11 cellular contexts compared by ENCODE assay signal in genomic region chr10:26492725-26493124, GRCh38. TPM values are rescaled to one million over a fixed set of nuclear protein-coding genes. Genes with fewer than 3 reads are reported as not detected.
DNase-seq lines count a peak whose midpoint lies in the region; ATAC-seq, FAIRE-seq and TF ChIP-seq lines count a peak whose summit lies in the region.
"Not testable (repeated sequence)": the region's sequence is repeated elsewhere in the genome, so short reads cannot be mapped to it uniquely, and the experiment has no call there.
"Had no signal": no experiment of that assay in that cellular context is flagged by ENCODE, and none has a peak within 500 bp of the region (broad histone marks: within the 10 kb centered on the region; RNA-seq: fewer than 3 reads in every experiment).

No MANE protein-coding gene starts in this region.

- H3K4me3 ChIP-seq in A549; CD4-positive, alpha-beta memory T cell (ENCODE audit: low read length in 2 of 2); GM23338; GM12878; subcutaneous abdominal adipose tissue (ENCODE audit: low read depth in 1 of 5, low read length in 5 of 5): not testable (repeated sequence)

- H3K9me3 Mint-ChIP-seq in CD4-positive, alpha-beta memory T cell; activated naive CD4-positive, alpha-beta T cell treated with anti-CD3 and anti-CD28 coated beads, Interleukin-2, amount 50 U/mL, for 24 hours; memory B cell; nephron progenitor cell: not testable (repeated sequence)
- peaks cover 26% of the 10 kb centered on the region for H3K9me3 Mint-ChIP-seq in GM23338

- peak in 1 of 2 experiments; percentile 29; a peak in 1 of 5 replicates for TF ChIP-seq RAD21 in A549 (conservative IDR thresholded peaks at IDR 0.05 in 1 of 2, IDR thresholded peaks at IDR 0.05 in 1 of 2)
- not testable (repeated sequence) for TF ChIP-seq RAD21 in GM12878 (IDR thresholded peaks at IDR 0.05; ENCODE audit: insufficient read depth, low read depth, low read length)

- POLR2A ChIA-PET in A549 (lab: Yijun Ruan, JAX); CD4-positive, alpha-beta memory T cell (lab: Charles Lee; ENCODE audit: partially characterized antibody); GM12878 (lab: Charles Lee): not testable (repeated sequence)

- H3K4me1 Mint-ChIP-seq in CD4-positive, alpha-beta memory T cell, result peaks cover 21 to 26% (median 23%) of the 10 kb centered on the region in 4 donors
- not testable (repeated sequence) for H3K4me1 Mint-ChIP-seq in GM23338, nephron progenitor cell
- peaks cover 42% of the 10 kb centered on the region for H3K4me1 Mint-ChIP-seq in activated naive CD4-positive, alpha-beta T cell treated with anti-CD3 and anti-CD28 coated beads, Interleukin-2, amount 50 U/mL, for 24 hours
- peaks cover 11% of the 10 kb centered on the region for H3K4me1 Mint-ChIP-seq in memory B cell

- not testable (repeated sequence) for H2AFZ ChIP-seq in GM23338; GM12878 (ENCODE audit: control insufficient read depth, low read depth, low read length)

- H3K9me2 ChIP-seq in GM23338 (ENCODE audit: insufficient read depth), result not testable (repeated sequence)

- peak; percentile 73 to 94; a peak in 3 of 5 replicates for TF ChIP-seq EP300 in A549 (IDR thresholded peaks at IDR 0.05)
- not testable (repeated sequence) for TF ChIP-seq EP300 in GM12878 (IDR thresholded peaks at IDR 0.05; ENCODE audit: borderline replicate concordance in 1 of 2, control insufficient read depth in 1 of 2, low read depth in 2 of 2, low read length in 2 of 2)

- DNase-seq in A549 (ENCODE audit: low read depth in 1 of 2, low spot score in 1 of 2) (peak in 1 of 2 experiments; percentile 64), GM23338 (ENCODE audit: low spot score) (peak; percentile 25)
- not testable (repeated sequence) for DNase-seq in CD4-positive, alpha-beta memory T cell; GM12878 (ENCODE audit: low read depth, low spot score); memory B cell (ENCODE audit: low spot score in 2 of 2); nephron progenitor cell

- not testable (repeated sequence) for H3K4me3 Mint-ChIP-seq in CD4-positive, alpha-beta memory T cell; GM23338; activated naive CD4-positive, alpha-beta T cell treated with anti-CD3 and anti-CD28 coated beads, Interleukin-2, amount 50 U/mL, for 24 hours; memory B cell; nephron progenitor cell

- WGBS in A549 (ENCODE audit: missing lambda C conversion rate), result 39% methylated on average over 9 of the region's 9 CpGs
- 95% methylated on average over 9 of the region's 9 CpGs for WGBS in GM12878 (ENCODE audit: insufficient coverage, insufficient replicate concordance, low lambda C conversion rate, missing lambda C conversion rate)

- intact Hi-C loops in CD4-positive, alpha-beta memory T cell (cut with micrococcal nuclease); GM12878 (cut with micrococcal nuclease; ENCODE audit: unreplicated experiment): not testable (repeated sequence)

- H3K27ac ChIP-seq in A549 (peak overlapping the region; percentile 90 to 95), subcutaneous abdominal adipose tissue (ENCODE audit: low read depth, low read length) (peak overlapping the region; percentile 89)
- not testable (repeated sequence) for H3K27ac ChIP-seq in CD4-positive, alpha-beta memory T cell (ENCODE audit: low read depth, low read length); GM23338 (ENCODE audit: low read depth); GM12878 (ENCODE audit: control insufficient read depth, insufficient read depth)

- FAIRE-seq in A549 (lab: Jason Lieb, UNC); GM12878 (lab: Jason Lieb, UNC): not testable (repeated sequence)

- H3K9ac ChIP-seq in GM12878 (ENCODE audit: control insufficient read depth, insufficient read depth, low read length); subcutaneous abdominal adipose tissue (ENCODE audit: low read length in 5 of 5): not testable (repeated sequence)

- not testable (repeated sequence) for TF ChIP-seq POLR2A in A549 (IDR thresholded peaks at IDR 0.05; ENCODE audit: low read length); GM12878 (IDR thresholded peaks at IDR 0.05; ENCODE audit: low read depth, low read length)

- H3K27ac Mint-ChIP-seq in CD4-positive, alpha-beta memory T cell, result peak overlapping the region in 4 of 7 donors; percentile 47 to 68 (median 55)
- H3K27ac Mint-ChIP-seq in GM23338, result peak overlapping the region; percentile 80; the same call in 1 of the 2 replicates
- H3K27ac Mint-ChIP-seq in activated naive CD4-positive, alpha-beta T cell treated with anti-CD3 and anti-CD28 coated beads, Interleukin-2, amount 50 U/mL, for 24 hours, result peak overlapping the region; percentile 83
- H3K27ac Mint-ChIP-seq in memory B cell, result peak overlapping the region; percentile 39
- peak overlapping the region; percentile 41 for H3K27ac Mint-ChIP-seq in nephron progenitor cell

- H3K27me3 ChIP-seq in CD4-positive, alpha-beta memory T cell (ENCODE audit: insufficient read depth, low read length); GM23338 (ENCODE audit: insufficient read depth); GM12878 (replicated peaks in 1 of 2; ENCODE audit: control insufficient read depth in 2 of 2, insufficient read depth in 2 of 2, low read length in 1 of 2); subcutaneous abdominal adipose tissue (ENCODE audit: control insufficient read depth in 5 of 5, insufficient read depth in 4 of 5, low read length in 5 of 5): not testable (repeated sequence)

- H3K4me2 ChIP-seq in A549, result peak overlapping the region; percentile 67
- not testable (repeated sequence) for H3K4me2 ChIP-seq in GM23338; GM12878 (ENCODE audit: control insufficient read depth, insufficient read depth)

- not testable (repeated sequence) for H3K79me2 ChIP-seq in GM23338 (replicated peaks; ENCODE audit: insufficient read depth)
- peaks cover 20% of the 10 kb centered on the region for H3K79me2 ChIP-seq in GM12878 (ENCODE audit: control insufficient read depth, insufficient read depth, low read length)

- TF ChIP-seq CTCF in A549 (IDR thresholded peaks at IDR 0.05); GM23338 (conservative IDR thresholded peaks at IDR 0.05; ENCODE audit: low read depth in 2 of 2); GM12878 (IDR thresholded peaks at IDR 0.05 in 2 of 3, conservative IDR thresholded peaks at IDR 0.05 in 1 of 3; ENCODE audit: control insufficient read depth in 2 of 3, extremely low read depth in 1 of 3, insufficient read depth in 1 of 3, low read depth in 3 of 3, low read length in 3 of 3); nephron progenitor cell (IDR thresholded peaks at IDR 0.05): not testable (repeated sequence)

- not testable (repeated sequence) for H3K27me3 Mint-ChIP-seq in CD4-positive, alpha-beta memory T cell; GM23338 (ENCODE audit: insufficient read depth, low read depth, poor library complexity); activated naive CD4-positive, alpha-beta T cell treated with anti-CD3 and anti-CD28 coated beads, Interleukin-2, amount 50 U/mL, for 24 hours; memory B cell; nephron progenitor cell (ENCODE audit: low read depth, poor library complexity)

- peak in 1 of 2 experiments; percentile 13; a peak in 1 of 6 replicates for ATAC-seq in A549
- ATAC-seq in GM23338; GM12878; memory B cell (ENCODE audit: low read depth): not testable (repeated sequence)

- not testable (repeated sequence) for H3K9me3 ChIP-seq in A549; CD4-positive, alpha-beta memory T cell (ENCODE audit: control insufficient read depth in 1 of 2, low read length in 2 of 2); GM12878 (replicated peaks; ENCODE audit: control insufficient read depth, insufficient read depth, low read length); subcutaneous abdominal adipose tissue (ENCODE audit: control insufficient read depth in 5 of 5, low read length in 5 of 5)

- BruUV-seq in GM12878 (replicated peaks; lab: Mats Ljungman, UMichigan), result TSS peak; percentile 15

- peaks cover 46 to 56% of the 10 kb centered on the region in 2 donors for H3K36me3 Mint-ChIP-seq in CD4-positive, alpha-beta memory T cell
- H3K36me3 Mint-ChIP-seq in GM23338 (ENCODE audit: low read depth), result peaks cover 16% of the 10 kb centered on the region
- peaks cover 30% of the 10 kb centered on the region for H3K36me3 Mint-ChIP-seq in activated naive CD4-positive, alpha-beta T cell treated with anti-CD3 and anti-CD28 coated beads, Interleukin-2, amount 50 U/mL, for 24 hours
- peaks cover 26% of the 10 kb centered on the region for H3K36me3 Mint-ChIP-seq in memory B cell
- H3K36me3 Mint-ChIP-seq in nephron progenitor cell (ENCODE audit: low read depth), result not testable (repeated sequence)

- H3K36me3 ChIP-seq in CD4-positive, alpha-beta memory T cell (ENCODE audit: insufficient read depth, low read length), result peaks cover 33% of the 10 kb centered on the region
- H3K36me3 ChIP-seq in GM23338 (ENCODE audit: insufficient read depth), result not testable (repeated sequence)
- H3K36me3 ChIP-seq in GM12878 (ENCODE audit: control insufficient read depth in 2 of 2, insufficient read depth in 2 of 2, low read length in 1 of 2) (peaks cover 4 to 26% of the 10 kb centered on the region in 2 experiments), subcutaneous abdominal adipose tissue (ENCODE audit: control insufficient read depth in 5 of 5, insufficient read depth in 5 of 5, low read length in 5 of 5) (peaks cover 0 to 12% (median 9%) of the 10 kb centered on the region in 5 donors)

- SMC1A ChIA-PET in GM12878 (lab: Charles Lee; ENCODE audit: uncharacterized antibody, unreplicated experiment), result interaction anchor here (1.4 to 2.1 kb wide), 2 partner anchors 9 to 37 kb away, joined by 3 to 6 read pairs; no protein-coding TSS in a partner anchor

- CTCF ChIA-PET in A549 (lab: Yijun Ruan, JAX), result interaction anchor here (1.2 to 2.5 kb wide), 3 partner anchors 11 to 64 kb away, joined by 3 to 10 read pairs (median 4); no protein-coding TSS in a partner anchor
- CTCF ChIA-PET in CD4-positive, alpha-beta memory T cell (lab: Charles Lee; ENCODE audit: partially characterized antibody), result interaction anchor here (2.7 kb wide), 1 partner anchor 10 kb away, joined by 12 read pairs; no protein-coding TSS in a partner anchor
- CTCF ChIA-PET in GM12878 (lab: Yijun Ruan, JAX), result not testable (repeated sequence)

- RAD21 ChIA-PET in GM12878 (lab: Charles Lee; ENCODE audit: unreplicated experiment), result not testable (repeated sequence)

- not testable (repeated sequence) for H3F3A ChIP-seq in GM23338 (replicated peaks; ENCODE audit: low read depth)

- not testable (repeated sequence) for H4K20me1 ChIP-seq in GM23338 (replicated peaks; ENCODE audit: insufficient read depth); GM12878 (ENCODE audit: control insufficient read depth, insufficient read depth)

- in situ Hi-C loops in GM12878 (cut with MboI), result not testable (repeated sequence)

- H3K4me1 ChIP-seq in A549 (peaks cover 45% of the 10 kb centered on the region), subcutaneous abdominal adipose tissue (ENCODE audit: control insufficient read depth in 5 of 5, insufficient read depth in 5 of 5, low read length in 5 of 5) (peaks cover 0 to 33% (median 19%) of the 10 kb centered on the region in 5 donors)
- H3K4me1 ChIP-seq in CD4-positive, alpha-beta memory T cell (ENCODE audit: insufficient read depth, low read length), result peaks cover 25% of the 10 kb centered on the region
- not testable (repeated sequence) for H3K4me1 ChIP-seq in GM23338 (ENCODE audit: insufficient read depth); GM12878 (ENCODE audit: control insufficient read depth, insufficient read depth, low read length)

RNA-seq across cellular contexts. Expression of gene APBB1IP, which starts 54.6 kb away (rescaled TPM):
- polyA plus RNA-seq in A549 (2011; rRNA removed) (0.96 and 1.2 TPM in 2 replicates), A549 (2017; fragmentation: RNase III; extraction: RNeasy Plus Mini Kit Qiagen cat#74134 plus additional on column Dnase treatment) (6.6 to 9.2 TPM (median 7.5 TPM) in 3 replicates), GM23338 (2016; fragmentation: Nextera tagmentation; extraction: Ambion mirVana) (0.07 and 0.16 TPM in 2 replicates), GM12878 (2011; rRNA removed) (10.6 and 12.5 TPM in 2 replicates), GM12878 (2014; fragmentation: Illumina TruSeq; extraction: Trizol) (66.0 and 74.0 TPM in 2 replicates), GM12878 (2014; fragmentation: Nextera tagmentation; extraction: Ambion mirVana) (10 to 100 TPM in 1 of 2 experiments, 1 to 10 TPM in 1; 7.3 to 11.4 TPM), GM12878 (2014; rRNA removed) (21.5 and 28.1 TPM in 2 replicates), GM12878 (2016; fragmentation: Nextera tagmentation; extraction: Ambion mirVana) (10 to 100 TPM; 23.7 to 30.2 TPM)
- polyA plus RNA-seq in A549 (2012; cell fraction: cytosol; rRNA removed), result 0.58 and 0.69 TPM in 2 replicates
- 0.74 and 0.97 TPM in 2 replicates for polyA plus RNA-seq in A549 (2012; cell fraction: nucleus; rRNA removed)
- 1.1 and 1.2 TPM in 2 replicates for polyA minus RNA-seq in A549 (2011; rRNA and poly(A)+ RNA removed)
- 100 to 1,000 TPM; 106 TPM for total RNA-seq in CD4-positive, alpha-beta memory T cell
- polyA plus RNA-seq in CD4-positive, alpha-beta memory T cell, result 10 to 100 TPM; 30.6 to 85.9 TPM
- total RNA-seq in GM23338 (2014; rRNA removed; shearing (Covaris generic)), result 0.14 TPM in 1 of 2 replicates, not detected in the other
- 95.1 and 97.5 TPM in 2 replicates for total RNA-seq in GM12878 (2013; cell fraction: nucleolus; rRNA removed)
- total RNA-seq in GM12878 (2014; rRNA removed) (14.7 and 14.8 TPM in 2 replicates), GM12878 (2014; rRNA removed; fragmentation: Illumina TruSeq; extraction: Trizol) (18.2 and 20.0 TPM in 2 replicates), GM12878 (2021) (67.0 and 67.4 TPM in 2 replicates)
- polyA plus RNA-seq in GM12878 (2011; ENCODE audit: low read depth), result 26.8 TPM
- polyA plus RNA-seq in GM12878 (2011; cell fraction: cytosol; rRNA removed), result 9.7 and 14.3 TPM in 2 replicates
- polyA plus RNA-seq in GM12878 (2011; cell fraction: nucleus; rRNA removed), result 20.7 and 24.7 TPM in 2 replicates
- polyA plus RNA-seq in GM12878 (2012), result 62.2 and 64.8 TPM in 2 replicates
- polyA minus RNA-seq in GM12878 (2011; rRNA and poly(A)+ RNA removed), result 18.3 and 29.0 TPM in 2 replicates
- polyA minus RNA-seq in GM12878 (2011; cell fraction: cytosol; rRNA and poly(A)+ RNA removed), result 13.4 and 15.7 TPM in 2 replicates
- polyA minus RNA-seq in GM12878 (2011; cell fraction: nucleus; rRNA and poly(A)+ RNA removed), result 30.6 and 41.9 TPM in 2 replicates
- total RNA-seq: A673, H7, HT1080 had no signal
